Comparison of ENCODE assay signal across 2 cellular contexts in the genomic region with DNA sequence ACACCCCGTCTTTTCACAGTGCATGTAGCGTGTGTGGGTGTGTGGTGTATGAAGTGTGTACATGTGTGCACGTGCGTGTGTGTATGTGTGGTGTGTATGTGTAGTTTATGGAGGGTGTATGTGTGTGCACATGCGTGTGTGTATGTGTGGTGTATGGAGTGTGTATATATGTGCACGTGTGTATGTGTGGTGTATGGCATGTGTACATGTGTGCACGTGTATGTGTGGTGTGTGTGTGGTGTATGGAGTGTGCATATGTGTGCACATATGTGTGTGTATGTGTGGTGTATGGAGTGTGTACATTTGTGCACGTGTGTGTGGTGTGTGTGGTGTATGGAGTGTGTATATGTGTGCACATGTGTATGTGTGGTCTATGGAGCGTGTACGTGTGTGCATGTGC.
A peak's percentile ranks its signal among the peaks of the same experiment; 100 is the strongest.
TF ChIP-seq lines count a peak whose summit lies in the region.

No MANE protein-coding gene starts in this region.

TF ChIP-seq in HepG2, 621 proteins besides CTCF, POLR2A, EP300 and RAD21:
- peak; percentile 4; the same call in 1 of the 2 replicates for TF ChIP-seq FOXA1 (IDR thresholded peaks at IDR 0.05)
- TF ChIP-seq FOXA1 (CRISPR knock-in tag; IDR thresholded peaks at IDR 0.05): no peak
- no peak for TF ChIP-seq PLRG1 (conservative IDR thresholded peaks at IDR 0.05)
- TF ChIP-seq LCORL (IDR thresholded peaks at IDR 0.05): 0 out of 2 replicates have a peak, but pooled peaks have one; percentile 12
- TF ChIP-seq LCORL (CRISPR knock-in tag; IDR thresholded peaks at IDR 0.05): no peak
- peak; percentile 96 for TF ChIP-seq MNT (IDR thresholded peaks at IDR 0.05)

TF ChIP-seq in K562, 482 proteins besides CTCF, POLR2A, EP300 and RAD21:
- 0 out of 2 replicates have a peak, but pooled peaks have one; percentile 54 for TF ChIP-seq ZC3H4 (CRISPR knock-in tag; IDR thresholded peaks at IDR 0.05; ENCODE audit: borderline replicate concordance)
- TF ChIP-seq ILF3 (IDR thresholded peaks at IDR 0.05; ENCODE audit: borderline replicate concordance): no peak
- no peak for TF ChIP-seq ZNF263 (CRISPR knock-in tag; IDR thresholded peaks at IDR 0.05; ENCODE audit: borderline replicate concordance)
- peak; percentile 19; the same call in 1 of the 2 replicates for TF ChIP-seq MAX (CRISPR knock-in tag; IDR thresholded peaks at IDR 0.05)
- TF ChIP-seq FOXA1 (IDR thresholded peaks at IDR 0.05; ENCODE audit: borderline replicate concordance): no peak
- TF ChIP-seq, protein P1, sequence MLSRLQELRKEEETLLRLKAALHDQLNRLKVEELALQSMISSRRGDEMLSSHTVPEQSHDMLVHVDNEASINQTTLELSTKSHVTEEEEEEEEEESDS (CRISPR knock-in tag; IDR thresholded peaks at IDR 0.05): no peak
- no peak for TF ChIP-seq TEAD4 (IDR thresholded peaks at IDR 0.05; ENCODE audit: low read length)
- no peak for TF ChIP-seq TEAD4 (CRISPR knock-in tag; IDR thresholded peaks at IDR 0.05; ENCODE audit: borderline replicate concordance)
- TF ChIP-seq, protein P2, sequence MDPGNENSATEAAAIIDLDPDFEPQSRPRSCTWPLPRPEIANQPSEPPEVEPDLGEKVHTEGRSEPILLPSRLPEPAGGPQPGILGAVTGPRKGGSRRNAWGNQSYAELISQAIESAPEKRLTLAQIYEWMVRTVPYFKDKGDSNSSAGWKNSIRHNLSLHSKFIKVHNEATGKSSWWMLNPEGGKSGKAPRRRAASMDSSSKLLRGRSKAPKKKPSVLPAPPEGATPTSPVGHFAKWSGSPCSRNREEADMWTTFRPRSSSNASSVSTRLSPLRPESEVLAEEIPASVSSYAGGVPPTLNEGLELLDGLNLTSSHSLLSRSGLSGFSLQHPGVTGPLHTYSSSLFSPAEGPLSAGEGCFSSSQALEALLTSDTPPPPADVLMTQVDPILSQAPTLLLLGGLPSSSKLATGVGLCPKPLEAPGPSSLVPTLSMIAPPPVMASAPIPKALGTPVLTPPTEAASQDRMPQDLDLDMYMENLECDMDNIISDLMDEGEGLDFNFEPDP (CRISPR knock-in tag; IDR thresholded peaks at IDR 0.05): no peak
TF ChIP-seq in K562: peak in this region for 2.
